ENCODE assay signal across 18 cellular contexts in genomic region chr1:100362821-100363466, GRCh38. TPM values are rescaled to one million over a fixed set of nuclear protein-coding genes. Genes with fewer than 3 reads are reported as not detected.
DNase-seq lines count a peak whose midpoint lies in the region; ATAC-seq, FAIRE-seq and TF ChIP-seq lines count a peak whose summit lies in the region.
"Had no signal": no experiment of that assay in that cellular context is flagged by ENCODE, and none has a peak within 500 bp of the region (broad histone marks: within the 10 kb centered on the region; RNA-seq: fewer than 3 reads in every experiment).

No MANE protein-coding gene starts in this region.

- no TSS peak for BruUV-seq in K562 (replicated peaks; lab: Mats Ljungman, UMichigan)

- peak overlapping the region; percentile 94 for H3K27ac ChIP-seq in K562 (ENCODE audit: extremely low read depth, low read depth, low read length)
- H3K27ac ChIP-seq: brain microvascular endothelial cell, ovary, PC-9 had no signal

- H3K79me2 ChIP-seq in K562 (ENCODE audit: control insufficient read depth, insufficient read depth, low read length) = peaks cover 94% of the 10 kb centered on the region

- TF ChIP-seq EP300 in K562 (IDR thresholded peaks at IDR 0.05; ENCODE audit: low read length) = no peak

- no peak overlapping the region for H3K4me3 Mint-ChIP-seq in activated T-cell treated with anti-CD3 and anti-CD28 coated beads, Interleukin-2, amount 50 U/mL, for 24 hours

- peak; percentile 98 for FAIRE-seq in K562 (lab: Jason Lieb, UNC)
- FAIRE-seq: GM12892 had no signal

- intact Hi-C loops in K562 (cut with micrococcal nuclease) = no loop called here

- CTCF ChIA-PET in K562 (lab: Yijun Ruan, JAX; ENCODE audit: low intra/inter-chr PET ratio) = interaction anchor here (0.6 to 0.7 kb wide), 3 partner anchors 13 to 98 kb away, joined by 3 to 5 read pairs (median 3); no protein-coding TSS in a partner anchor

- H3K9me3 Mint-ChIP-seq in activated T-cell treated with anti-CD3 and anti-CD28 coated beads, Interleukin-2, amount 50 U/mL, for 24 hours = no peaks in the 10 kb centered on the region
- H3K9me3 Mint-ChIP-seq: T-cell had no signal

- H3K27ac Mint-ChIP-seq in activated T-cell treated with anti-CD3 and anti-CD28 coated beads, Interleukin-2, amount 50 U/mL, for 24 hours = peak overlapping the region; percentile 66

- TF ChIP-seq RAD21 in K562 (CRISPR knock-in tag; conservative IDR thresholded peaks at IDR 0.05 in 1 of 2, IDR thresholded peaks at IDR 0.05 in 1 of 2) = no peak

- H3K9me3 ChIP-seq in K562 (replicated peaks; ENCODE audit: control insufficient read depth, insufficient read depth, low read depth, low read length) = no peaks in the 10 kb centered on the region
- H3K9me3 ChIP-seq: ovary, thyroid gland had no signal

- no peaks in the 10 kb centered on the region for H3K9me1 ChIP-seq in K562 (ENCODE audit: control insufficient read depth, insufficient read depth, low read length)

- peaks cover 56% of the 10 kb centered on the region for H3K36me3 Mint-ChIP-seq in activated T-cell treated with anti-CD3 and anti-CD28 coated beads, Interleukin-2, amount 50 U/mL, for 24 hours (ENCODE audit: low read depth)

- DNase-seq in activated T-cell treated with anti-CD3 and anti-CD28 coated beads, Interleukin-2, amount 50 U/mL, for 24 hours = no peak
- DNase-seq in activated T-cell treated with anti-CD3 and anti-CD28 coated beads, Interleukin-2, amount 50 U/mL, for 48 hours = no peak
- DNase-seq in NCI-H2227 treated with DMSO at 0.1 percent for 48 hours (lab: John Stamatoyannopoulos, UW) = peak; percentile 97
- DNase-seq in K562 (ENCODE audit: extremely low read depth in 1 of 4, low spot score in 3 of 4) = peak; percentile 63 to 99 (median 80)
- peak; percentile 74 for DNase-seq in renal cortical epithelial cell (ENCODE audit: low read depth)
- DNase-seq in NCI-H1092 treated with DMSO at 0.1 percent for 48 hours (lab: John Stamatoyannopoulos, UW) = no peak
- DNase-seq: brain microvascular endothelial cell; DND-41; effector CD4-positive, alpha-beta T cell; ovary; PC-9; stimulated activated CD4-positive, alpha-beta T cell treated with anti-CD3 and anti-CD28 coated beads, Interleukin-12 subunit alpha, Interleukin-12 subunit beta, amount 100 ng/mL, for 4 hours; thyroid gland had no signal

- TF ChIP-seq CTCF in K562 (IDR thresholded peaks at IDR 0.05 in 2 of 3, conservative IDR thresholded peaks at IDR 0.05 in 1 of 3; ENCODE audit: insufficient read depth in 2 of 3, low read depth in 1 of 3, low read length in 3 of 3) = no peak

- peaks cover 35% of the 10 kb centered on the region for H3K36me3 ChIP-seq in K562 (ENCODE audit: control insufficient read depth, insufficient read depth, low read length)
- H3K36me3 ChIP-seq: brain microvascular endothelial cell, ovary, thyroid gland had no signal

- peak overlapping the region; percentile 46 to 97; a peak in 3 of 4 replicates for H3K9ac ChIP-seq in K562 (ENCODE audit: insufficient read depth in 1 of 2, low read depth in 2 of 2, low read length in 2 of 2)

- H3K4me1 ChIP-seq in K562 (replicated peaks in 1 of 2; ENCODE audit: control insufficient read depth in 2 of 2, insufficient read depth in 2 of 2, low read length in 2 of 2) = peaks cover 14 to 58% of the 10 kb centered on the region in 2 experiments

- POLR2A ChIA-PET in K562 (lab: Yijun Ruan, JAX) = interaction anchor here (0.6 to 6.6 kb wide), 47 partner anchors 9 to 597 kb away, joined by 3 to 136 read pairs (median 4); partner anchors contain the start of genes CDC14A, DBT, FRRS1 and RTCA

- peak; percentile 100 for TF ChIP-seq POLR2A in K562 (conservative IDR thresholded peaks at IDR 0.05)

- no peaks in the 10 kb centered on the region for H3K27me3 Mint-ChIP-seq in activated T-cell treated with anti-CD3 and anti-CD28 coated beads, Interleukin-2, amount 50 U/mL, for 24 hours
- H3K27me3 Mint-ChIP-seq: T-cell had no signal

- in situ Hi-C loops in K562 (cut with MboI) = no loop called here

- peaks cover 80% of the 10 kb centered on the region for H3K4me1 Mint-ChIP-seq in activated T-cell treated with anti-CD3 and anti-CD28 coated beads, Interleukin-2, amount 50 U/mL, for 24 hours (ENCODE audit: low read depth)

- WGBS in K562 (ENCODE audit: insufficient coverage, low coverage, missing lambda C conversion rate) = under 1% methylated on average over 16 of the region's 16 CpGs

- no peaks in the 10 kb centered on the region; the same call in 1 of the 2 replicates for H4K20me1 ChIP-seq in K562 (replicated peaks; ENCODE audit: control insufficient read depth, insufficient read depth, low read length)

- peak overlapping the region; percentile 58 for H3K4me3 ChIP-seq in K562
- H3K4me3 ChIP-seq: ovary, PC-9, thyroid gland had no signal

- peak; percentile 78 for ATAC-seq in K562
- ATAC-seq in GM19467 (IDR thresholded peaks at IDR 0.05; ENCODE audit: unreplicated experiment) = no peak
- ATAC-seq in HG03457 (IDR thresholded peaks at IDR 0.05; ENCODE audit: unreplicated experiment) = no peak
- ATAC-seq: activated CD4-positive, CD25-positive, alpha-beta regulatory T cell treated with anti-CD3 and anti-CD28 coated beads, Interleukin-2, amount 50 U/mL, for 24 hours; T-cell had no signal

- H3K27me3 ChIP-seq in K562 (ENCODE audit: control insufficient read depth in 2 of 2, insufficient read depth in 2 of 2, low read length in 2 of 2) = no peaks in the 10 kb centered on the region
- H3K27me3 ChIP-seq: brain microvascular endothelial cell, ovary, thyroid gland had no signal

- H3K4me2 ChIP-seq in K562 (ENCODE audit: insufficient read depth, low read length) = peak overlapping the region; percentile 88
- H3K4me2 ChIP-seq: PC-9 had no signal

- H2AFZ ChIP-seq in K562 (ENCODE audit: low read depth, low read length) = peak overlapping the region; percentile 57
- H2AFZ ChIP-seq: PC-9 had no signal

TF ChIP-seq in K562, 482 proteins besides CTCF, POLR2A, EP300 and RAD21 (continues in another document):
- TF ChIP-seq XRCC3 (IDR thresholded peaks at IDR 0.05) = no peak
- TF ChIP-seq JUNB (CRISPR knock-in tag; conservative IDR thresholded peaks at IDR 0.05) = no peak
- TF ChIP-seq GTF2E2 (tag; IDR thresholded peaks at IDR 0.05) = peak; percentile 84
- TF ChIP-seq XRCC5 (IDR thresholded peaks at IDR 0.05; ENCODE audit: low read depth, low read length) = 0 out of 2 replicates have a peak, but pooled peaks have one; percentile 25
- TF ChIP-seq ATF4 (CRISPR knock-in tag; IDR thresholded peaks at IDR 0.05) = peak; percentile 40; the same call in 1 of the 2 replicates
- TF ChIP-seq ZNF444 (CRISPR knock-in tag; IDR thresholded peaks at IDR 0.05) = no peak
- TF ChIP-seq SMC3 (conservative IDR thresholded peaks at IDR 0.05; ENCODE audit: insufficient read depth, low read depth, low read length) = no peak
- TF ChIP-seq ZNF24 (IDR thresholded peaks at IDR 0.05) = peak; percentile 70
- TF ChIP-seq BRD4 (IDR thresholded peaks at IDR 0.05) = peak; percentile 39; the same call in 1 of the 2 replicates
- no peak for TF ChIP-seq KLF13 (tag; IDR thresholded peaks at IDR 0.05; ENCODE audit: borderline replicate concordance, low read depth)

RNA-seq across cellular contexts. Expression of gene CDC14A, which starts 10.6 kb away (rescaled TPM):
- total RNA-seq in K562 (2011; cell fraction: chromatin; rRNA removed; ENCODE audit: low replicate concordance) = 151 and 280 TPM in 2 replicates
- total RNA-seq in K562 (2011; cell fraction: nucleolus; rRNA removed) = 66.0 and 81.3 TPM in 2 replicates
- 113 TPM in 2 replicates for total RNA-seq in K562 (2011; cell fraction: nucleoplasm; rRNA removed)
- 20.7 and 23.6 TPM in 2 replicates for total RNA-seq in K562 (2014; rRNA removed)
- total RNA-seq in K562 (2014; rRNA removed; fragmentation: Illumina TruSeq; extraction: Trizol) = 50.9 and 56.3 TPM in 2 replicates
- 38.7 and 42.7 TPM in 2 replicates for total RNA-seq in K562 (2015; rRNA removed; fragmentation: Illumina TruSeq; extraction: Trizol)
- 28.4 and 30.9 TPM in 2 replicates for total RNA-seq in K562 (2021)
- 32.6 and 45.2 TPM in 2 replicates for polyA plus RNA-seq in K562 (2011; rRNA removed)
- polyA plus RNA-seq in K562 (2011; cell fraction: cytosol; rRNA removed) = 16.2 and 20.7 TPM in 2 replicates
- polyA plus RNA-seq in K562 (2011; cell fraction: nucleus; rRNA removed) = 39.5 and 41.7 TPM in 2 replicates
- 15.2 and 28.1 TPM in 2 replicates for polyA plus RNA-seq in K562 (2012)
- polyA plus RNA-seq in K562 (2014; fragmentation: Illumina TruSeq; extraction: Trizol) = 58.3 and 74.3 TPM in 2 replicates
- 10 to 100 TPM; 17.0 to 33.4 TPM for polyA plus RNA-seq in K562 (2014; fragmentation: Nextera tagmentation; extraction: Ambion mirVana)
- 24.5 and 25.7 TPM in 2 replicates for polyA plus RNA-seq in K562 (2014; rRNA removed)
- polyA minus RNA-seq in K562 (2011; rRNA and poly(A)+ RNA removed) = 87.6 and 93.7 TPM in 2 replicates
- 21.4 and 28.6 TPM in 2 replicates for polyA minus RNA-seq in K562 (2011; cell fraction: cytosol; rRNA and poly(A)+ RNA removed)
- polyA minus RNA-seq in K562 (2011; cell fraction: nucleus; rRNA and poly(A)+ RNA removed) = 96.7 and 136 TPM in 2 replicates
- total RNA-seq in renal cortical epithelial cell = 6.5 and 9.6 TPM in 2 replicates

Comparison
In these comparisons a context has a peak if more than half of its experiments do, and no peak if none do; other contexts are left out.
1. DNase-seq: peak in NCI-H2227 treated with DMSO at 0.1 percent for 48 hours (single experiment), K562 (4 of 4) and renal cortical epithelial cell (single experiment); none in activated T-cell treated with anti-CD3 and anti-CD28 coated beads, Interleukin-2, amount 50 U/mL, for 24 hours (single experiment), activated T-cell treated with anti-CD3 and anti-CD28 coated beads, Interleukin-2, amount 50 U/mL, for 48 hours (0 of 2) and NCI-H1092 treated with DMSO at 0.1 percent for 48 hours (single experiment).